1 cellular context compared by ENCODE assay signal in the genomic region with DNA sequence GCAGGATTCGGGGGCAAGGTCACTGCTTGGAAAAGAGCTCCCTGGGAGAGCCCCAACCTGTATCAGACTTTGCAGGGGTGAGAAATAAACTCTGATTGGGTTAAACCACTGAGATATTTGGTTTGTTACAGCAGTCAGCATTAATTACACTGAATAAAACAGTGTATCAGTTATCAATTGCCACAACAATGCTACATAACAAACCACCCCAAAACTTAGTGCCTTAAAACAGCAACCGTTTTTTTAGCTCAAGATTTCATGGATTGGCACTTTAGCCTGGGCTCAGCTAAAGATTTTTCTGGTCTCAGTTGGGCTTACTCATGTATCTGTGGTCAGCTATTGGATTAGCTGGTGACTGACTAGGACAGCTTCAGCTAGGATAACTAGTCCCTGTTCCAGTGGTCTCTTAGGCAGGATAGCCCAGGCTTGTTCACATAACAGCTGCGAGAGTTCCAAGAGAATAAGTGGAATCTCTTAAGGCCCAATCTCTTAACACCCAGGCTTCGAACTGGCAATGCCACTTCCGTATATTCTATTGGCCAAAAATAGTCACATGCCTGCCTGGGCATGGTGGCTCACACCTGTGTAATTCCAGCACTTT. TPM values are rescaled to one million over a fixed set of nuclear protein-coding genes. Genes with fewer than 3 reads are reported as not detected.
"Had no signal": no experiment of that assay in that cellular context is flagged by ENCODE, and none has a peak within 500 bp of the region (broad histone marks: within the 10 kb centered on the region; RNA-seq: fewer than 3 reads in every experiment).

No MANE protein-coding gene starts in this region.

RNA-seq across cellular contexts. Expression of a gene that starts 49.1 kb away (rescaled TPM):
- total RNA-seq: mononuclear cell had no signal
